Comparison of ENCODE assay signal across 30 cellular contexts in genomic region chr12:772056-772697, GRCh38. TPM values are rescaled to one million over a fixed set of nuclear protein-coding genes. Genes with fewer than 3 reads are reported as not detected.
DNase-seq lines count a peak whose midpoint lies in the region; ATAC-seq, FAIRE-seq and TF ChIP-seq lines count a peak whose summit lies in the region.
"Had no signal": no experiment of that assay in that cellular context is flagged by ENCODE, and none has a peak within 500 bp of the region (broad histone marks: within the 10 kb centered on the region; RNA-seq: fewer than 3 reads in every experiment).

No MANE protein-coding gene starts in this region.

- H3K27ac ChIP-seq in cardiac muscle cell (peak overlapping the region; percentile 92), right atrium auricular region (no peak overlapping the region), HEK293 (ENCODE audit: extremely low read depth, low read depth, low read length) (no peak overlapping the region)
- H3K27ac ChIP-seq: BLaER1, gastrocnemius medialis, HL-60, KMS-11, lower lobe of right lung, SK-N-MC, upper lobe of left lung had no signal

- TF ChIP-seq CTCF in cardiac muscle cell (IDR thresholded peaks at IDR 0.05; ENCODE audit: low read depth, low read length) (no peak), right atrium auricular region (IDR thresholded peaks at IDR 0.05) (no peak), HEK293 (tag by site-specific recombination; IDR thresholded peaks at IDR 0.05) (no peak)

- H3K27me3 ChIP-seq in cardiac muscle cell (no peaks in the 10 kb centered on the region), right atrium auricular region (no peaks in the 10 kb centered on the region)
- H3K27me3 ChIP-seq: BLaER1, gastrocnemius medialis, upper lobe of left lung had no signal

- intact Hi-C loops in left colon (cut with DNase I, micrococcal nuclease): no loop called here

- CTCF ChIA-PET in HEK293 (lab: Yijun Ruan, JAX): no interaction called here

- POLR2A ChIA-PET in HEK293 (lab: Yijun Ruan, JAX): no interaction called here

- DNase-seq in cardiac muscle cell (ENCODE audit: low read depth in 1 of 2, low spot score in 1 of 2) (no peak), right atrium auricular region (ENCODE audit: low spot score) (no peak), left colon (no peak), urothelium cell line (ENCODE audit: low spot score) (no peak), erythroblast (lab: John Stamatoyannopoulos, UW) (no peak)
- DNase-seq: activated CD4-positive, CD25-positive, alpha-beta regulatory T cell treated with anti-CD3 and anti-CD28 coated beads, Interleukin-2, amount 50 U/mL, for 72 hours; activated naive CD4-positive, alpha-beta T cell; DND-41; gastrocnemius medialis; H9; kidney glomerular epithelial cell; lower lobe of right lung; midbrain; NCI-H1417 treated with DMSO at 0.1 percent for 48 hours; NCI-H2029 treated with DMSO at 0.1 percent for 48 hours; NCI-H524 treated with DMSO at 0.1 percent for 48 hours; NK-92 treated with Interleukin-12 subunit alpha and Interleukin-12 subunit beta, amount 100 ng/mL, for 24 hours; PC-3; stimulated activated naive B cell treated with anti-CD40 and anti-IgM and Interleukin-4, amounts not matched to agents 10 μg/mL and 1 μg/mL and 100 μg/mL, for 72 hours; substantia nigra; upper lobe of left lung had no signal

- H3K4me3 ChIP-seq in cardiac muscle cell (no peak overlapping the region), right atrium auricular region (no peak overlapping the region), HEK293 (ENCODE audit: low read depth, low read length) (no peak overlapping the region)
- H3K4me3 ChIP-seq: BLaER1, gastrocnemius medialis, lower lobe of right lung, SK-N-MC, upper lobe of left lung had no signal

- H3K4me1 ChIP-seq in cardiac muscle cell (ENCODE audit: low read depth) (peaks cover 35% of the 10 kb centered on the region), right atrium auricular region (peaks cover 0 to 86% of the 10 kb centered on the region in 2 donors), HEK293 (ENCODE audit: control insufficient read depth, insufficient read depth, low read length) (peaks cover 25% of the 10 kb centered on the region)

- H3K9me3 ChIP-seq in cardiac muscle cell (ENCODE audit: low read depth): no peaks in the 10 kb centered on the region
- no peaks in the 10 kb centered on the region for H3K9me3 ChIP-seq in right atrium auricular region
- H3K9me3 ChIP-seq in HEK293 (ENCODE audit: control insufficient read depth, insufficient read depth, low read depth, low read length): no peaks in the 10 kb centered on the region
- H3K9me3 ChIP-seq: BLaER1, gastrocnemius medialis, lower lobe of right lung, upper lobe of left lung had no signal

- H3K36me3 ChIP-seq in cardiac muscle cell (no peaks in the 10 kb centered on the region), right atrium auricular region (no peaks in the 10 kb centered on the region), HEK293 (ENCODE audit: control insufficient read depth in 2 of 2, insufficient read depth in 1 of 2, low read length in 2 of 2) (no peaks in the 10 kb centered on the region; a peak in 1 of 3 replicates)
- H3K36me3 ChIP-seq: gastrocnemius medialis, lower lobe of right lung, upper lobe of left lung had no signal

- ATAC-seq in left colon: peak; percentile 95
- no peak for ATAC-seq in GM19463 (IDR thresholded peaks at IDR 0.05; ENCODE audit: unreplicated experiment)
- ATAC-seq in GM18868 (IDR thresholded peaks at IDR 0.05; ENCODE audit: unreplicated experiment): no peak
- ATAC-seq: gastrocnemius medialis; lower lobe of right lung; natural killer cell treated with Interleukin-12 subunit alpha and Interleukin-12 subunit beta and Interleukin-15 and Interleukin-18, amount 100 ng/mL, for 72 hours; PC-3; stimulated activated naive B cell treated with anti-CD40 and anti-IgM and Interleukin-4, amounts not matched to agents 10 μg/mL and 1 μg/mL and 100 μg/mL, for 72 hours had no signal

- peak; percentile 9 for FAIRE-seq in urothelium cell line (lab: Jason Lieb, UNC)
- FAIRE-seq: GM18507 had no signal

- TF ChIP-seq POLR2A in erythroblast (IDR thresholded peaks at IDR 0.05; ENCODE audit: low read length): no peak

TF ChIP-seq in HEK293, 187 proteins besides CTCF, POLR2A, EP300 and RAD21:
- TF ChIP-seq PRDM6 (tag by site-specific recombination; IDR thresholded peaks at IDR 0.05): peak; percentile 47; the same call in 1 of the 2 replicates
- TF ChIP-seq ZNF529 (tag by site-specific recombination; IDR thresholded peaks at IDR 0.05; ENCODE audit: insufficient replicate concordance): no peak
- 0 out of 2 replicates have a peak, but pooled peaks have one; percentile 19 for TF ChIP-seq KLF8 (tag by site-specific recombination; IDR thresholded peaks at IDR 0.05)

RNA-seq across cellular contexts. Expression of gene WNK1, which starts 19.8 kb away (rescaled TPM):
- total RNA-seq in cardiac muscle cell: 74.0 and 145 TPM in 2 replicates
- 110 and 150 TPM in 2 replicates for polyA plus RNA-seq in cardiac muscle cell
- 100 to 1,000 TPM; 195 to 215 TPM for total RNA-seq in right atrium auricular region
- 10 to 100 TPM; 84.0 to 95.2 TPM for total RNA-seq in left colon
